ENCODE assay signal across 17 cellular contexts in genomic region chr2:45946023-45946422, GRCh38.
DNase-seq lines count a peak whose midpoint lies in the region; ATAC-seq lines count a peak whose summit lies in the region.
"Had no signal": no experiment of that assay in that cellular context is flagged by ENCODE, and none has a peak within 500 bp of the region (broad histone marks: within the 10 kb centered on the region; RNA-seq: fewer than 3 reads in every experiment).

No MANE protein-coding gene starts in this region.

- H3K27me3 Mint-ChIP-seq in CD4-positive, alpha-beta memory T cell = peaks cover 0 to 2% of the 10 kb centered on the region in 2 donors

- H3K4me1 Mint-ChIP-seq in CD4-positive, alpha-beta memory T cell = peaks cover 0 to 3% (median 0%) of the 10 kb centered on the region in 4 donors

- CTCF ChIA-PET in CD4-positive, alpha-beta memory T cell (lab: Charles Lee; ENCODE audit: partially characterized antibody) = no interaction called here

- H3K4me3 ChIP-seq in BLaER1 = no peak overlapping the region
- H3K4me3 ChIP-seq in CD4-positive, alpha-beta memory T cell (ENCODE audit: low read length in 2 of 2) = no peak overlapping the region

- peaks cover 47% of the 10 kb centered on the region for H3K36me3 ChIP-seq in BLaER1
- no peaks in the 10 kb centered on the region for H3K36me3 ChIP-seq in CD4-positive, alpha-beta memory T cell (ENCODE audit: insufficient read depth, low read length)

- no peak overlapping the region for H3K27ac ChIP-seq in BLaER1
- H3K27ac ChIP-seq in CD4-positive, alpha-beta memory T cell (ENCODE audit: low read depth, low read length) = no peak overlapping the region

- DNase-seq in LoVo (ENCODE audit: low spot score) (peak; percentile 76), astrocyte of the hippocampus (ENCODE audit: low read depth, low spot score) (peak; percentile 98), kidney tubule cell (ENCODE audit: low spot score) (peak; percentile 96), ureter (ENCODE audit: low spot score) (no peak)
- DNase-seq in CD4-positive, alpha-beta memory T cell = no peak
- DNase-seq: activated CD4-positive, CD25-positive, alpha-beta regulatory T cell; C1 segment of cervical spinal cord; central memory CD4-positive, alpha-beta T cell; H7; kidney; MM.1S; nephron progenitor cell; RPMI8226 had no signal

- intact Hi-C loops in CD4-positive, alpha-beta memory T cell (cut with micrococcal nuclease) = no loop called here

- H3K9me3 ChIP-seq in BLaER1 = no peaks in the 10 kb centered on the region
- no peaks in the 10 kb centered on the region for H3K9me3 ChIP-seq in CD4-positive, alpha-beta memory T cell (ENCODE audit: control insufficient read depth in 1 of 2, low read length in 2 of 2)

- no peak for ATAC-seq in GM21390 (IDR thresholded peaks at IDR 0.05; ENCODE audit: unreplicated experiment)
- ATAC-seq in HG03354 (IDR thresholded peaks at IDR 0.05; ENCODE audit: poor library complexity, severe bottlenecking, unreplicated experiment) = no peak

- H3K36me3 Mint-ChIP-seq in CD4-positive, alpha-beta memory T cell = peaks cover 0 to 7% of the 10 kb centered on the region in 2 donors

- H3K9ac ChIP-seq in BLaER1 = no peak overlapping the region

- POLR2A ChIA-PET in CD4-positive, alpha-beta memory T cell (lab: Charles Lee; ENCODE audit: partially characterized antibody) = no interaction called here

- H3K27me3 ChIP-seq in BLaER1 = no peaks in the 10 kb centered on the region
- no peaks in the 10 kb centered on the region for H3K27me3 ChIP-seq in CD4-positive, alpha-beta memory T cell (ENCODE audit: insufficient read depth, low read length)

- no peak overlapping the region for H3K27ac Mint-ChIP-seq in CD4-positive, alpha-beta memory T cell
- H3K27ac Mint-ChIP-seq: activated T-helper 1 cell treated with anti-CD3 and anti-CD28 coated beads, Interleukin-12 subunit alpha, Interleukin-12 subunit beta, Interleukin-2, Interleukin-4 antibody, amounts not matched to agents 30 ng/mL and 10 ng/mL and 1 ng/mL, durations not matched to agents 14 hours and 24 hours and 36 hours; nephron progenitor cell had no signal

- H3K4me1 ChIP-seq in BLaER1 = peaks cover 41% of the 10 kb centered on the region
- H3K4me1 ChIP-seq in CD4-positive, alpha-beta memory T cell (ENCODE audit: insufficient read depth, low read length) = no peaks in the 10 kb centered on the region

- H3K9me3 Mint-ChIP-seq in CD4-positive, alpha-beta memory T cell = no peaks in the 10 kb centered on the region
- H3K9me3 Mint-ChIP-seq: activated T-helper 1 cell treated with anti-CD3 and anti-CD28 coated beads, Interleukin-12 subunit alpha, Interleukin-12 subunit beta, Interleukin-2, Interleukin-4 antibody, amounts not matched to agents 30 ng/mL and 10 ng/mL and 1 ng/mL, durations not matched to agents 14 hours and 24 hours and 36 hours; nephron progenitor cell had no signal

- H3K4me2 ChIP-seq in BLaER1 = peak overlapping the region; percentile 8; the same call in 1 of the 2 replicates

- peaks cover 100% of the 10 kb centered on the region for H4K20me1 ChIP-seq in BLaER1

- H3K4me3 Mint-ChIP-seq in CD4-positive, alpha-beta memory T cell = no peak overlapping the region
- H3K4me3 Mint-ChIP-seq: activated T-helper 1 cell treated with anti-CD3 and anti-CD28 coated beads, Interleukin-12 subunit alpha, Interleukin-12 subunit beta, Interleukin-2, Interleukin-4 antibody, amounts not matched to agents 30 ng/mL and 10 ng/mL and 1 ng/mL, durations not matched to agents 14 hours and 24 hours and 36 hours; nephron progenitor cell had no signal

Comparison
In these comparisons a context has a peak if more than half of its experiments do, and no peak if none do; other contexts are left out.
1. DNase-seq: peak in LoVo (single experiment), astrocyte of the hippocampus (single experiment) and kidney tubule cell (single experiment); none in CD4-positive, alpha-beta memory T cell (0 of 5) and ureter (single experiment).